8 cellular contexts compared by ENCODE assay signal in the genomic region with DNA sequence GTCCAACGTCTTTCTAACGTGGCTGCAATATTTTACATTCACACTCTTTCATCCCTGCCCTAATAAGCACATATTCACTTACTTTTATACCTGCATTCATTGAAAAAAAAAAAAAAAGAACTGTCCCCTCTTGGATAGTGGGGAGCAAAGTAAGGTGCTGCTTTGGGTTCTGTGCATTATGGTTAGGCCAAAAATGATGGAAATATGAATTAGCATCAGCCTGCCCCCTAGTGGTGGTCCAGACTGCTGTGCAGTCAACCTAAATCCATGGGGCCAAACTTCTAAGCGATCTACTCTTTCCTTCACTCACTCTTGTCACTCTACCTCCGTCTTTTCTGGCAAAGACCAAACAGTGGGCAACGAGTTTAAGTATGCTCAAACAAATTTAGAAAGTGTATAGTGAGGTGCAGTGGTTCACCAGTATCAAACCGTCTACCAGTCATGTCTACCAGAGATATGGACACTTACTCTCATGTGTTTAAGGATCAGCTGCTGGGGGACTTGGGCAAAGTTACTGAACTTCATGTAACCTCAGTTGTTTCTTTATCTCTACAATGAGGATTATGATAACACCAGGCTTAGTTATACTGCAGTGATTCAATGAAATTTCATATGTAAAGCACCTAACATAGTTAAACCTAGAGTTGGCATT.
DNase-seq lines count a peak whose midpoint lies in the region; ATAC-seq and TF ChIP-seq lines count a peak whose summit lies in the region.

No MANE protein-coding gene starts in this region.

- H3K4me3 ChIP-seq in Jurkat, Clone E6-1 (ENCODE audit: low read length) = no peak overlapping the region
- no peak overlapping the region for H3K4me3 ChIP-seq in left ventricle myocardium inferior

- intact Hi-C loops in activated B cell treated with CpG ODN at 0.5 μM for 24 hours (cut with micrococcal nuclease) = loop anchor here (1.0 to 5.0 kb wide), 3 partner anchors 594 to 1677 kb away; a partner anchor contains a TSS
- intact Hi-C loops in left ventricle myocardium inferior (cut with micrococcal nuclease) = no loop called here
- intact Hi-C loops in posterior vena cava (cut with DNase I) = no loop called here

- H3K36me3 Mint-ChIP-seq in activated CD8-positive, alpha-beta memory T cell treated with anti-CD3 and anti-CD28 coated beads, Interleukin-2, amount 10 ng/mL, durations not matched to agents 7 days and 5 days = no peaks in the 10 kb centered on the region
- no peaks in the 10 kb centered on the region for H3K36me3 Mint-ChIP-seq in activated B cell treated with CpG ODN at 0.5 μM for 24 hours (ENCODE audit: low read depth)

- no peaks in the 10 kb centered on the region for H3K9me3 ChIP-seq in left ventricle myocardium inferior (replicated peaks)

- no peak overlapping the region for H3K4me3 Mint-ChIP-seq in activated CD8-positive, alpha-beta memory T cell treated with anti-CD3 and anti-CD28 coated beads, Interleukin-2, amount 10 ng/mL, durations not matched to agents 7 days and 5 days
- no peak overlapping the region for H3K4me3 Mint-ChIP-seq in activated B cell treated with CpG ODN at 0.5 μM for 24 hours

- no peak overlapping the region for H3K27ac Mint-ChIP-seq in activated CD8-positive, alpha-beta memory T cell treated with anti-CD3 and anti-CD28 coated beads, Interleukin-2, amount 10 ng/mL, durations not matched to agents 7 days and 5 days
- no peak overlapping the region for H3K27ac Mint-ChIP-seq in activated B cell treated with CpG ODN at 0.5 μM for 24 hours

- H3K27me3 ChIP-seq in left ventricle myocardium inferior (ENCODE audit: low read depth) = peaks cover 6% of the 10 kb centered on the region

- DNase-seq in activated CD8-positive, alpha-beta memory T cell treated with anti-CD3 and anti-CD28 coated beads, Interleukin-2, amount 10 ng/mL, durations not matched to agents 7 days and 5 days = peak; percentile 41
- DNase-seq in activated CD8-positive, alpha-beta memory T cell treated with anti-CD3 and anti-CD28 coated beads for 24 hours = no peak
- DNase-seq in Jurkat, Clone E6-1 (ENCODE audit: low read depth, low spot score) = peak; percentile 43
- DNase-seq in activated B cell treated with CpG ODN at 0.5 μM for 24 hours (no peak), left ventricle myocardium inferior (no peak), posterior vena cava (ENCODE audit: low spot score) (no peak)
- DNase-seq in stimulated activated CD4-positive, alpha-beta T cell treated with anti-CD3 and anti-CD28 coated beads, Interleukin-15, amount 100 ng/mL, for 48 hours (ENCODE audit: low read depth in 2 of 2) = peak; percentile 0 to 7

- no peaks in the 10 kb centered on the region for H3K4me1 ChIP-seq in left ventricle myocardium inferior

- POLR2A ChIA-PET in activated B cell treated with CpG ODN at 0.5 μM for 24 hours (lab: Charles Lee) = no interaction called here

- H3K27me3 Mint-ChIP-seq in activated CD8-positive, alpha-beta memory T cell treated with anti-CD3 and anti-CD28 coated beads, Interleukin-2, amount 10 ng/mL, durations not matched to agents 7 days and 5 days = no peaks in the 10 kb centered on the region
- peaks cover 2% of the 10 kb centered on the region for H3K27me3 Mint-ChIP-seq in activated B cell treated with CpG ODN at 0.5 μM for 24 hours

- TF ChIP-seq CTCF in activated B cell treated with CpG ODN at 0.5 μM for 24 hours (IDR thresholded peaks at IDR 0.05) = peak; percentile 64
- TF ChIP-seq CTCF in left ventricle myocardium inferior (IDR thresholded peaks at IDR 0.05; ENCODE audit: borderline replicate concordance) = peak; percentile 80

- no peak overlapping the region for H3K27ac ChIP-seq in left ventricle myocardium inferior (replicated peaks)

- CTCF ChIA-PET in activated CD8-positive, alpha-beta memory T cell treated with anti-CD3 and anti-CD28 coated beads, Interleukin-2, amount 10 ng/mL, durations not matched to agents 7 days and 5 days (lab: Charles Lee) = no interaction called here
- CTCF ChIA-PET in activated B cell treated with CpG ODN at 0.5 μM for 24 hours (lab: Charles Lee) = interaction anchor here (1.6 to 2.1 kb wide), 3 partner anchors 595 to 596 kb away, joined by 4 to 9 read pairs (median 4); no protein-coding TSS in a partner anchor

- no peaks in the 10 kb centered on the region for H3K36me3 ChIP-seq in left ventricle myocardium inferior

- H3K4me1 Mint-ChIP-seq in activated CD8-positive, alpha-beta memory T cell treated with anti-CD3 and anti-CD28 coated beads, Interleukin-2, amount 10 ng/mL, durations not matched to agents 7 days and 5 days = no peaks in the 10 kb centered on the region
- no peaks in the 10 kb centered on the region for H3K4me1 Mint-ChIP-seq in activated B cell treated with CpG ODN at 0.5 μM for 24 hours

- no peaks in the 10 kb centered on the region for H3K9me3 Mint-ChIP-seq in activated CD8-positive, alpha-beta memory T cell treated with anti-CD3 and anti-CD28 coated beads, Interleukin-2, amount 10 ng/mL, durations not matched to agents 7 days and 5 days (ENCODE audit: low read depth)
- no peaks in the 10 kb centered on the region for H3K9me3 Mint-ChIP-seq in activated B cell treated with CpG ODN at 0.5 μM for 24 hours

- ATAC-seq in activated CD8-positive, alpha-beta memory T cell treated with anti-CD3 and anti-CD28 coated beads, Interleukin-2, amount 10 ng/mL, durations not matched to agents 7 days and 5 days = no peak
- ATAC-seq in GM21825 (IDR thresholded peaks at IDR 0.05; ENCODE audit: unreplicated experiment) = peak; percentile 88
- ATAC-seq in activated B cell treated with CpG ODN at 0.5 μM for 24 hours (ENCODE audit: low read depth) = no peak

Comparison
In these comparisons a context has a peak if more than half of its experiments do, and no peak if none do; other contexts are left out.
1. DNase-seq: peak in activated CD8-positive, alpha-beta memory T cell treated with anti-CD3 and anti-CD28 coated beads, Interleukin-2, amount 10 ng/mL, durations not matched to agents 7 days and 5 days (single experiment), Jurkat, Clone E6-1 (single experiment) and stimulated activated CD4-positive, alpha-beta T cell treated with anti-CD3 and anti-CD28 coated beads, Interleukin-15, amount 100 ng/mL, for 48 hours (2 of 2); none in activated CD8-positive, alpha-beta memory T cell treated with anti-CD3 and anti-CD28 coated beads for 24 hours (single experiment), activated B cell treated with CpG ODN at 0.5 μM for 24 hours (single experiment), left ventricle myocardium inferior (single experiment) and posterior vena cava (single experiment).